In the genomic region with DNA sequence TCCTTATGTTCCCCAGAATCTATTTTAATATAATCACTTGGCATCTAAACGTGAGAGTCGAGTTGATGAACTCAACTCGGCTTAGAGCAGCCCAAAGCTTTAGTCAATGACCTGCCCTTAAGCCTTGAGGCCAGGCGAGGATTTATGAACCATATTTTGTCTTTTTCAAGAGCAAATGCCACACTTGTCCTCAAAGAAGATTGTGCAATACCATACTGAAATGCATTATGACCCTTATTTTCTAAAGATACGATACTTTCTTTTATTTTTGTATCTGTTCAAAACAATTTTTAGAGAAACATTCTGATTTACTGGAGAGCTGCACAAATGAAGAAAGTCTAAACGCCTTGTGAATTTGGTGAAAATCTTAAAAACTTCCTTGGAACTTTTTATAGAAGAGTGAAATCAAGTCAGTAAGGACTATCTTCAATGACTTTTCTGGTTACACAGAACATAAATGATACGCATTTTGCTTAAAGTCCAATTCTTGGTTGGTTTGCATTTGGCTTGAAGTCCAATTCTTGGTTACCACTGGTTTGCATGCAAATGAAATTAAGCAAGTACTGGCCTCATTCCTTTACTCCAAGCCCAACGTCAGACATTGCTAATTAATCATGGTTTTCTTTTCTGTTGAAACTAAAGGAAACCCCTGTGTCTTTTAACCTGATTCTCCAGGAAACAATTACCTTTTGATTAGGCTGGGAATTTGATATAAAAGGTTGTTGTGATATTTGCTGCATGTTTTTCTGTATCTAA, we compare ENCODE assay signal across 24 cellular contexts.
"Had no signal": no experiment of that assay in that cellular context is flagged by ENCODE, and none has a peak within 500 bp of the region (broad histone marks: within the 10 kb centered on the region; RNA-seq: fewer than 3 reads in every experiment).

No MANE protein-coding gene starts in this region.

- H3K27ac Mint-ChIP-seq: dendritic cell treated with granulocyte-macrophage colony-stimulating factor and Interleukin-4, amounts not matched to agents 40 ng/mL and 50 ng/mL, for 4 days; effector memory CD8-positive, alpha-beta T cell; endodermal cell; mesothelial cell of epicardium; naive B cell; naive thymus-derived CD8-positive, alpha-beta T cell had no signal

- FAIRE-seq: endometrium, islet of Langerhans had no signal

- H3K27me3 Mint-ChIP-seq: dendritic cell treated with granulocyte-macrophage colony-stimulating factor and Interleukin-4, amounts not matched to agents 40 ng/mL and 50 ng/mL, for 4 days; naive B cell had no signal

- H3K4me3 Mint-ChIP-seq: dendritic cell treated with granulocyte-macrophage colony-stimulating factor and Interleukin-4, amounts not matched to agents 40 ng/mL and 50 ng/mL, for 4 days; effector memory CD8-positive, alpha-beta T cell; endodermal cell; mesothelial cell of epicardium; naive B cell; naive thymus-derived CD8-positive, alpha-beta T cell had no signal

- H3K4me1 Mint-ChIP-seq: endodermal cell; naive B cell; naive thymus-derived CD8-positive, alpha-beta T cell had no signal

- H3K36me3 Mint-ChIP-seq: naive B cell; naive thymus-derived CD8-positive, alpha-beta T cell had no signal

- H3K4me3 ChIP-seq: esophagus squamous epithelium, gastrocnemius medialis, heart right ventricle, left lung, lower lobe of right lung, mucosa of descending colon had no signal

- ATAC-seq: effector memory CD8-positive, alpha-beta T cell; esophagus mucosa; gastrocnemius medialis; left lung; lower lobe of right lung; mucosa of descending colon; naive thymus-derived CD8-positive, alpha-beta T cell had no signal

- H3K27me3 ChIP-seq: esophagus squamous epithelium, gastrocnemius medialis, heart right ventricle, left lung had no signal

- H3K36me3 ChIP-seq: esophagus squamous epithelium, gastrocnemius medialis, heart right ventricle, left lung, lower lobe of right lung had no signal

- DNase-seq: cortex of kidney; effector CD8-positive, alpha-beta T cell; effector memory CD8-positive, alpha-beta T cell; endodermal cell; erythroblast; esophagus squamous epithelium; foreskin fibroblast; foreskin melanocyte; gastrocnemius medialis; glutamatergic neuron; hippocampal formation; left lung; lower lobe of right lung; mesenchymal stem cell; mucosa of descending colon; naive B cell; naive thymus-derived CD8-positive, alpha-beta T cell had no signal

- H3K27ac ChIP-seq: epithelial cell of prostate, esophagus squamous epithelium, gastrocnemius medialis, heart right ventricle, left lung, lower lobe of right lung had no signal

- H3K9me3 Mint-ChIP-seq: dendritic cell treated with granulocyte-macrophage colony-stimulating factor and Interleukin-4, amounts not matched to agents 40 ng/mL and 50 ng/mL, for 4 days; effector memory CD8-positive, alpha-beta T cell; endodermal cell; mesothelial cell of epicardium; naive B cell had no signal

- H3K9me3 ChIP-seq: esophagus squamous epithelium, gastrocnemius medialis, heart right ventricle, left lung, lower lobe of right lung, mucosa of descending colon had no signal

- H3K4me1 ChIP-seq: esophagus squamous epithelium, gastrocnemius medialis, left lung had no signal
